ENCODE assay signal across 20 cellular contexts in the genomic region with DNA sequence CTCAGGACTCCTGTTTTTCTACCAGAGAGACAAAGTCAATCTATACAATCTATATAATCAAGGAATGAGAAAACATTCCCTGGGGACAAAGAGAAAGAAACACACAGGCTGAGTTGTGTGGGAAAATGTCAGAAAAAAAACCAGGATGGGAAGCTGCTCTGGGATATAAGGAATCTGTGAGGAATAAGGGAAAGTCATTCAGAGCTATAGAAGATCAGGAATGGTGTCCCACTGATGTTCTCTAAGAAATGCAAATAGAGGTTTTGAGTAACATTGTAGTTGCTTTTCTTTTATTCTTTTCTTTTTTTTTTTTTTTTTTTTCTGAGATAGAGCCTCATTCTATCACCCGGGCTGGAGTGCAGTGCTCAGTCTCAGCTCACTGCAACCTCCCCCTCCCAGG.
"Had no signal": no experiment of that assay in that cellular context is flagged by ENCODE, and none has a peak within 500 bp of the region (broad histone marks: within the 10 kb centered on the region; RNA-seq: fewer than 3 reads in every experiment).

No MANE protein-coding gene starts in this region.

- H3K27ac ChIP-seq: dorsolateral prefrontal cortex, heart left ventricle, parathyroid adenoma, prostate gland, right lobe of liver, thoracic aorta had no signal

- ATAC-seq: heart left ventricle; left colon; left ventricle myocardium superior; naive thymus-derived CD4-positive, alpha-beta T cell; right lobe of liver; stimulated activated memory B cell treated with anti-CD40 and anti-IgM and Interleukin-4, amounts not matched to agents 10 μg/mL and 1 μg/mL and 100 μg/mL, for 72 hours; stimulated activated naive CD8-positive, alpha-beta T cell treated with anti-CD3 and anti-CD28 coated beads, Interleukin-15, amount 100 ng/mL, for 72 hours had no signal

- H3K9me3 ChIP-seq: prostate gland, right lobe of liver, thoracic aorta, transverse colon had no signal

- FAIRE-seq: frontal cortex had no signal

- H2AFZ ChIP-seq: parathyroid adenoma had no signal

- DNase-seq: cortex of kidney; dorsolateral prefrontal cortex; effector CD8-positive, alpha-beta T cell; heart left ventricle; left colon; left ventricle myocardium superior; naive thymus-derived CD4-positive, alpha-beta T cell; nephron progenitor cell; retina; right lobe of liver; stimulated activated CD4-positive, alpha-beta T cell treated with anti-CD3 and anti-CD28 coated beads, Interleukin-4, amount 100 ng/mL, for 24 hours; stimulated activated naive CD8-positive, alpha-beta T cell treated with anti-CD3 and anti-CD28 coated beads, Interleukin-15, amount 100 ng/mL, for 72 hours; substantia nigra; transverse colon had no signal

- H3K9ac ChIP-seq: parathyroid adenoma had no signal

- H3K27me3 ChIP-seq: heart left ventricle, right lobe of liver, transverse colon had no signal

- H3K36me3 ChIP-seq: heart left ventricle, prostate gland, right lobe of liver, thoracic aorta, transverse colon had no signal

- H3K4me3 ChIP-seq: dorsolateral prefrontal cortex, heart left ventricle, lung, prostate gland, right lobe of liver, thoracic aorta, transverse colon had no signal

- H3K79me2 ChIP-seq: parathyroid adenoma had no signal

- H3K4me1 ChIP-seq: heart left ventricle, parathyroid adenoma, prostate gland had no signal
